ENCODE assay signal across 22 cellular contexts in the genomic region with DNA sequence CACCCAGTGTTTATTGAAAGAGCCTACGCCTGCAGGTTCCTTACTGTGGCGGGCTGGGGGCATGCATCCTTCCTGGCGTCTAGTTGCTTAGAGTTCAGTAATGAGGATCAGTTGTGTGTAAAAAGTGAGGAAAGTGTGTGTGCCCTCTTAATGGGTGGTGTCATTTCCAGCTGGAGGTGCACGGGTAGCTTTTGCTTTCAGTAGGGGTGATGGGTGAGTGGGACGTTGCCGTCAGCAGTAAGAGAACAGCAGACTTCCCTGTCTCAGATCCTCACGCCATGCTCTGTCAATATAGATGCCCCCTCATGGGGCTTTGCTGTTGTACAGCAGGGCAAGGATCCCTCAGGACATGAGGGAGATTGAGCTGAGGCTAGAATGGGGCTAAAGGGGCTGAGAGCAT.
DNase-seq lines count a peak whose midpoint lies in the region; ATAC-seq and TF ChIP-seq lines count a peak whose summit lies in the region.
"Had no signal": no experiment of that assay in that cellular context is flagged by ENCODE, and none has a peak within 500 bp of the region (broad histone marks: within the 10 kb centered on the region; RNA-seq: fewer than 3 reads in every experiment).

No MANE protein-coding gene starts in this region.

- H3K4me3 ChIP-seq in upper lobe of left lung, result no peak overlapping the region
- no peak overlapping the region for H3K4me3 ChIP-seq in osteoblast (ENCODE audit: insufficient read depth, low read length)
- H3K4me3 ChIP-seq: ascending aorta, BLaER1, left ventricle myocardium inferior, right lobe of liver had no signal

- H3K36me3 ChIP-seq in upper lobe of left lung (peaks cover 0 to 45% (median 14%) of the 10 kb centered on the region in 4 donors), osteoblast (ENCODE audit: insufficient read depth, low read length) (peaks cover 16% of the 10 kb centered on the region)

- no peaks in the 10 kb centered on the region for H3K27me3 Mint-ChIP-seq in activated T-cell treated with anti-CD3 and anti-CD28 coated beads, Interleukin-2, amount 50 U/mL, for 4 hours (ENCODE audit: low read depth)
- no peaks in the 10 kb centered on the region for H3K27me3 Mint-ChIP-seq in IgD-negative memory B cell
- H3K27me3 Mint-ChIP-seq in activated T-helper 17 cell treated with anti-CD3 and anti-CD28 coated beads, Interleukin-2, amount 50 U/mL, for 72 hours, result no peaks in the 10 kb centered on the region
- H3K27me3 Mint-ChIP-seq in natural killer cell treated with Interleukin-12 subunit alpha and Interleukin-12 subunit beta and Interleukin-15 and Interleukin-18, amount 100 ng/mL, for 72 hours, result no peaks in the 10 kb centered on the region
- H3K27me3 Mint-ChIP-seq: activated CD8-positive, alpha-beta memory T cell treated with anti-CD3 and anti-CD28 coated beads, Interleukin-2, amount 10 ng/mL, durations not matched to agents 7 days and 5 days had no signal

- peak overlapping the region; percentile 39 for H3K4me3 Mint-ChIP-seq in activated T-cell treated with anti-CD3 and anti-CD28 coated beads, Interleukin-2, amount 50 U/mL, for 4 hours
- peak overlapping the region in 3 of 4 donors; percentile 3 to 49 (median 15) for H3K4me3 Mint-ChIP-seq in IgD-negative memory B cell
- H3K4me3 Mint-ChIP-seq in activated T-helper 17 cell treated with anti-CD3 and anti-CD28 coated beads, Interleukin-2, amount 50 U/mL, for 72 hours, result peak overlapping the region; percentile 73
- peak overlapping the region; percentile 47 for H3K4me3 Mint-ChIP-seq in natural killer cell treated with Interleukin-12 subunit alpha and Interleukin-12 subunit beta and Interleukin-15 and Interleukin-18, amount 100 ng/mL, for 72 hours
- H3K4me3 Mint-ChIP-seq: activated CD8-positive, alpha-beta memory T cell treated with anti-CD3 and anti-CD28 coated beads, Interleukin-2, amount 10 ng/mL, durations not matched to agents 7 days and 5 days; activated naive CD4-positive, alpha-beta T cell treated with anti-CD3 and anti-CD28 coated beads, Interleukin-2, amount 50 U/mL, for 24 hours; mesothelial cell of epicardium; nephron had no signal

- no peaks in the 10 kb centered on the region for H3K27me3 ChIP-seq in upper lobe of left lung
- H3K27me3 ChIP-seq in osteoblast (ENCODE audit: insufficient read depth, low read length), result no peaks in the 10 kb centered on the region
- H3K27me3 ChIP-seq: ascending aorta, BLaER1, right lobe of liver had no signal

- H3K9me3 Mint-ChIP-seq in activated T-cell treated with anti-CD3 and anti-CD28 coated beads, Interleukin-2, amount 50 U/mL, for 4 hours, result no peaks in the 10 kb centered on the region
- no peaks in the 10 kb centered on the region for H3K9me3 Mint-ChIP-seq in IgD-negative memory B cell
- no peaks in the 10 kb centered on the region for H3K9me3 Mint-ChIP-seq in activated T-helper 17 cell treated with anti-CD3 and anti-CD28 coated beads, Interleukin-2, amount 50 U/mL, for 72 hours
- H3K9me3 Mint-ChIP-seq in natural killer cell treated with Interleukin-12 subunit alpha and Interleukin-12 subunit beta and Interleukin-15 and Interleukin-18, amount 100 ng/mL, for 72 hours, result no peaks in the 10 kb centered on the region
- H3K9me3 Mint-ChIP-seq: activated naive CD4-positive, alpha-beta T cell treated with anti-CD3 and anti-CD28 coated beads, Interleukin-2, amount 50 U/mL, for 24 hours; mesothelial cell of epicardium; nephron had no signal

- ATAC-seq in activated T-cell treated with anti-CD3 and anti-CD28 coated beads, Interleukin-2, amount 50 U/mL, for 4 hours, result peak in 1 of 2 donors; percentile 48
- ATAC-seq in activated T-helper 17 cell treated with anti-CD3 and anti-CD28 coated beads, Interleukin-2, amount 50 U/mL, for 72 hours (replicated peaks), result peak; percentile 62
- no peak for ATAC-seq in natural killer cell treated with Interleukin-12 subunit alpha and Interleukin-12 subunit beta and Interleukin-15 and Interleukin-18, amount 100 ng/mL, for 72 hours
- ATAC-seq in upper lobe of left lung (ENCODE audit: low FRiP score in 2 of 2), result no peak
- ATAC-seq: activated CD4-positive, CD25-positive, alpha-beta regulatory T cell treated with anti-CD3 and anti-CD28 coated beads, Interleukin-2, amount 50 U/mL, for 24 hours; activated CD8-positive, alpha-beta memory T cell treated with anti-CD3 and anti-CD28 coated beads, Interleukin-2, amount 10 ng/mL, durations not matched to agents 7 days and 5 days; right lobe of liver had no signal

- H3K9me3 ChIP-seq in upper lobe of left lung (no peaks in the 10 kb centered on the region), osteoblast (ENCODE audit: low read depth, low read length) (no peaks in the 10 kb centered on the region)
- H3K9me3 ChIP-seq: ascending aorta, BLaER1, left ventricle myocardium inferior, right lobe of liver had no signal

- peaks cover 24% of the 10 kb centered on the region for H3K4me1 Mint-ChIP-seq in activated T-cell treated with anti-CD3 and anti-CD28 coated beads, Interleukin-2, amount 50 U/mL, for 4 hours (ENCODE audit: low read depth)
- peaks cover 0 to 5% (median 1%) of the 10 kb centered on the region in 3 donors for H3K4me1 Mint-ChIP-seq in IgD-negative memory B cell
- H3K4me1 Mint-ChIP-seq in activated T-helper 17 cell treated with anti-CD3 and anti-CD28 coated beads, Interleukin-2, amount 50 U/mL, for 72 hours, result peaks cover 40% of the 10 kb centered on the region
- H3K4me1 Mint-ChIP-seq in natural killer cell treated with Interleukin-12 subunit alpha and Interleukin-12 subunit beta and Interleukin-15 and Interleukin-18, amount 100 ng/mL, for 72 hours (ENCODE audit: low read depth in 2 of 2), result peaks cover 34 to 49% of the 10 kb centered on the region in 2 donors
- H3K4me1 Mint-ChIP-seq: activated naive CD4-positive, alpha-beta T cell treated with anti-CD3 and anti-CD28 coated beads, Interleukin-2, amount 50 U/mL, for 24 hours had no signal

- no peaks in the 10 kb centered on the region for H4K20me1 ChIP-seq in osteoblast (ENCODE audit: insufficient read depth, low read length)

- no peak overlapping the region for H3K27ac Mint-ChIP-seq in IgD-negative memory B cell
- H3K27ac Mint-ChIP-seq in activated T-helper 17 cell treated with anti-CD3 and anti-CD28 coated beads, Interleukin-2, amount 50 U/mL, for 72 hours, result peak overlapping the region; percentile 46
- H3K27ac Mint-ChIP-seq in natural killer cell treated with Interleukin-12 subunit alpha and Interleukin-12 subunit beta and Interleukin-15 and Interleukin-18, amount 100 ng/mL, for 72 hours, result peak overlapping the region; percentile 85 to 89
- H3K27ac Mint-ChIP-seq: activated CD8-positive, alpha-beta memory T cell treated with anti-CD3 and anti-CD28 coated beads, Interleukin-2, amount 10 ng/mL, durations not matched to agents 7 days and 5 days; activated naive CD4-positive, alpha-beta T cell treated with anti-CD3 and anti-CD28 coated beads, Interleukin-2, amount 50 U/mL, for 24 hours; mesothelial cell of epicardium; nephron had no signal

- H3K79me2 ChIP-seq in osteoblast (ENCODE audit: insufficient read depth, low read length), result no peaks in the 10 kb centered on the region

- H3K27ac ChIP-seq in upper lobe of left lung (no peak overlapping the region), osteoblast (ENCODE audit: low read depth, low read length) (no peak overlapping the region)
- H3K27ac ChIP-seq: ascending aorta, BLaER1, left ventricle myocardium inferior, right lobe of liver had no signal

- H2AFZ ChIP-seq in osteoblast (ENCODE audit: low read length), result no peak overlapping the region

- no peaks in the 10 kb centered on the region for H3K36me3 Mint-ChIP-seq in activated T-cell treated with anti-CD3 and anti-CD28 coated beads, Interleukin-2, amount 50 U/mL, for 4 hours (ENCODE audit: insufficient read depth)
- H3K36me3 Mint-ChIP-seq in IgD-negative memory B cell, result peaks cover 3% of the 10 kb centered on the region
- H3K36me3 Mint-ChIP-seq in activated T-helper 17 cell treated with anti-CD3 and anti-CD28 coated beads, Interleukin-2, amount 50 U/mL, for 72 hours (ENCODE audit: low read depth), result peaks cover 47% of the 10 kb centered on the region
- peaks cover 20% of the 10 kb centered on the region for H3K36me3 Mint-ChIP-seq in natural killer cell treated with Interleukin-12 subunit alpha and Interleukin-12 subunit beta and Interleukin-15 and Interleukin-18, amount 100 ng/mL, for 72 hours
- H3K36me3 Mint-ChIP-seq: activated naive CD4-positive, alpha-beta T cell treated with anti-CD3 and anti-CD28 coated beads, Interleukin-2, amount 50 U/mL, for 24 hours had no signal

- no peak for DNase-seq in activated T-cell treated with anti-CD3 and anti-CD28 coated beads, Interleukin-2, amount 50 U/mL, for 4 hours
- DNase-seq in activated T-cell treated with anti-CD3 and anti-CD28 coated beads for 4 hours, result no peak
- no peak for DNase-seq in natural killer cell treated with Interleukin-12 subunit alpha and Interleukin-12 subunit beta and Interleukin-15 and Interleukin-18, amount 100 ng/mL, for 72 hours (ENCODE audit: low spot score)
- no peak for DNase-seq in stimulated activated CD4-positive, alpha-beta T cell treated with anti-CD3 and anti-CD28 coated beads, Interleukin-4, amount 100 ng/mL, for 24 hours
- no peak for DNase-seq in upper lobe of left lung
- DNase-seq in osteoblast (ENCODE audit: insufficient read length, low spot score, missing footprints), result no peak
- DNase-seq: activated CD8-positive, alpha-beta memory T cell treated with anti-CD3 and anti-CD28 coated beads, Interleukin-2, amount 10 ng/mL, durations not matched to agents 7 days and 5 days; caudate nucleus; KBM-7; left ventricle myocardium inferior; NCI-H146; NCI-H524; posterior cingulate gyrus; right lobe of liver had no signal

- no peak for TF ChIP-seq EP300 in upper lobe of left lung (IDR thresholded peaks at IDR 0.05)

- no peak for TF ChIP-seq POLR2A in upper lobe of left lung (IDR thresholded peaks at IDR 0.05)

- no peak overlapping the region for H3K4me2 ChIP-seq in osteoblast (ENCODE audit: insufficient read depth, low read length)
- H3K4me2 ChIP-seq: BLaER1 had no signal

- TF ChIP-seq CTCF in upper lobe of left lung (IDR thresholded peaks at IDR 0.05) (no peak), osteoblast (IDR thresholded peaks at IDR 0.05; ENCODE audit: extremely low read depth, low read depth, low read length) (no peak)

- peaks cover 0 to under 1% (median 0%) of the 10 kb centered on the region in 4 donors for H3K4me1 ChIP-seq in upper lobe of left lung
- H3K4me1 ChIP-seq in osteoblast (ENCODE audit: insufficient read depth, low read length), result no peaks in the 10 kb centered on the region
- H3K4me1 ChIP-seq: ascending aorta, BLaER1, left ventricle myocardium inferior had no signal

- 91 to 92% methylated on average over 7 of the region's 7 CpGs for WGBS in upper lobe of left lung, 2 donors

Comparison
In these comparisons a context has a peak if more than half of its experiments do, and no peak if none do; other contexts are left out.
1. H3K4me3 Mint-ChIP-seq: peak in every context shown above with its lines; median percentile 73 in activated T-helper 17 cell treated with anti-CD3 and anti-CD28 coated beads, Interleukin-2, amount 50 U/mL, for 72 hours; 47 in natural killer cell treated with Interleukin-12 subunit alpha and Interleukin-12 subunit beta and Interleukin-15 and Interleukin-18, amount 100 ng/mL, for 72 hours; 39 in activated T-cell treated with anti-CD3 and anti-CD28 coated beads, Interleukin-2, amount 50 U/mL, for 4 hours; 15 in IgD-negative memory B cell.
2. H3K27ac Mint-ChIP-seq: peak in activated T-helper 17 cell treated with anti-CD3 and anti-CD28 coated beads, Interleukin-2, amount 50 U/mL, for 72 hours (single experiment) and natural killer cell treated with Interleukin-12 subunit alpha and Interleukin-12 subunit beta and Interleukin-15 and Interleukin-18, amount 100 ng/mL, for 72 hours (2 of 2); none in IgD-negative memory B cell (0 of 3).